22 cellular contexts compared by ENCODE assay signal in the genomic region with DNA sequence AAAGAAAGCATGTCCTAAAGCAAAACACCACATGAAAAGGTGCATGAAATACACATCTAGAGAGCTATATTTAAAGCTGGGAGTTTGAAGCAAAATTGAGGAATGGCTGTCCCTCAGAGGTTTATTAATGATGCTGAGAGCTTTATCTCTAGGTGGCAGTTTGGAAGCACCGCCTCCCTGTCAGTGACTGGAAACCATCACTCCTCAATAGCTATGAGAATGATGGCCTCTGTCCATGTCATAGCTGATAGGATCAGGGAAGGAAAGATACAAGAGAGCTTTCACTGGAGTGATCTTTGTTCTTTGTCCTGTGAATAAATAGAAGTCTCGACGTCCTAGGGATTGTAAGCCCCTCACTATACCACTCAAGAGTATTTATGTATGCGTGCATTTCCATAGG.
"Had no signal": no experiment of that assay in that cellular context is flagged by ENCODE, and none has a peak within 500 bp of the region (broad histone marks: within the 10 kb centered on the region; RNA-seq: fewer than 3 reads in every experiment).

No MANE protein-coding gene starts in this region.

- H3K4me1 ChIP-seq: gastroesophageal sphincter had no signal

- H3K27me3 Mint-ChIP-seq: activated naive CD4-positive, alpha-beta T cell treated with anti-CD3 and anti-CD28 coated beads, Interleukin-2, amount 10 ng/mL, durations not matched to agents 7 days and 5 days; progenitor cell of endocrine pancreas had no signal

- FAIRE-seq: urothelium cell line had no signal

- H3K27me3 ChIP-seq: gastroesophageal sphincter, heart right ventricle, tibial artery had no signal

- H3K27ac Mint-ChIP-seq: activated naive CD4-positive, alpha-beta T cell treated with anti-CD3 and anti-CD28 coated beads, Interleukin-2, amount 10 ng/mL, durations not matched to agents 7 days and 5 days; activated naive CD8-positive, alpha-beta T cell treated with anti-CD3 and anti-CD28 coated beads, Interleukin-2, amount 50 U/mL, for 24 hours; natural killer cell; progenitor cell of endocrine pancreas; T-helper 17 cell had no signal

- H3K36me3 ChIP-seq: gastroesophageal sphincter, heart right ventricle, tibial artery had no signal

- H3K4me3 ChIP-seq: gastroesophageal sphincter, heart right ventricle, tibial artery had no signal

- H3K9me3 ChIP-seq: gastroesophageal sphincter, heart right ventricle, tibial artery had no signal

- H3K27ac ChIP-seq: gastroesophageal sphincter, heart right ventricle, tibial artery, VCaP had no signal

- H3K9me3 Mint-ChIP-seq: activated naive CD4-positive, alpha-beta T cell treated with anti-CD3 and anti-CD28 coated beads, Interleukin-2, amount 10 ng/mL, durations not matched to agents 7 days and 5 days; activated naive CD8-positive, alpha-beta T cell treated with anti-CD3 and anti-CD28 coated beads, Interleukin-2, amount 50 U/mL, for 24 hours had no signal

- DNase-seq: activated CD4-positive, alpha-beta T cell treated with anti-CD3 and anti-CD28 coated beads for 1 hour; activated CD8-positive, alpha-beta memory T cell treated with anti-CD3 and anti-CD28 coated beads for 24 hours; activated CD8-positive, alpha-beta memory T cell treated with anti-CD3 and anti-CD28 coated beads, Interleukin-2, amount 50 U/mL, for 48 hours; activated effector memory CD4-positive, alpha-beta T cell treated with Interleukin-2 at 50 U/mL for 16 hours; activated naive CD4-positive, alpha-beta T cell treated with anti-CD3 and anti-CD28 coated beads, Interleukin-2, amount 10 ng/mL, durations not matched to agents 7 days and 5 days; activated naive CD8-positive, alpha-beta T cell treated with anti-CD3 and anti-CD28 coated beads, Interleukin-2, amount 50 U/mL, for 24 hours; activated T-cell treated with anti-CD3 and anti-CD28 coated beads, Interleukin-2, amount 50 U/mL, for 48 hours; anterior cingulate cortex; effector CD8-positive, alpha-beta T cell; heart right ventricle; mesendoderm; natural killer cell; stimulated activated CD4-positive, alpha-beta T cell treated with anti-CD3 and anti-CD28 coated beads, Interleukin-12 subunit alpha, Interleukin-12 subunit beta, amount 100 ng/mL, for 4 hours; stimulated activated CD4-positive, alpha-beta T cell treated with anti-CD3 and anti-CD28 coated beads, Interleukin-1b, Interleukin-23, amount 100 ng/mL, for 48 hours; stimulated activated CD8-positive, alpha-beta memory T cell treated with anti-CD3 and anti-CD28 coated beads, Interleukin-4, amount 100 ng/mL, for 48 hours; stimulated activated naive CD4-positive, alpha-beta T cell; T-helper 17 cell; tibial artery had no signal

- H3K4me1 Mint-ChIP-seq: activated naive CD4-positive, alpha-beta T cell treated with anti-CD3 and anti-CD28 coated beads, Interleukin-2, amount 10 ng/mL, durations not matched to agents 7 days and 5 days; activated naive CD8-positive, alpha-beta T cell treated with anti-CD3 and anti-CD28 coated beads, Interleukin-2, amount 50 U/mL, for 24 hours; natural killer cell; T-helper 17 cell had no signal

- H3K36me3 Mint-ChIP-seq: activated naive CD4-positive, alpha-beta T cell treated with anti-CD3 and anti-CD28 coated beads, Interleukin-2, amount 10 ng/mL, durations not matched to agents 7 days and 5 days; natural killer cell had no signal

- H3K4me3 Mint-ChIP-seq: activated naive CD4-positive, alpha-beta T cell treated with anti-CD3 and anti-CD28 coated beads, Interleukin-2, amount 10 ng/mL, durations not matched to agents 7 days and 5 days; activated naive CD8-positive, alpha-beta T cell treated with anti-CD3 and anti-CD28 coated beads, Interleukin-2, amount 50 U/mL, for 24 hours; natural killer cell; T-helper 17 cell had no signal
